ENCODE assay signal across 1 cellular context in genomic region chr15:79853492-79854328, GRCh38.
A peak's percentile ranks its signal among the peaks of the same experiment; 100 is the strongest.
TF ChIP-seq lines count a peak whose summit lies in the region.

No MANE protein-coding gene starts in this region.

TF ChIP-seq in K562, 482 proteins besides CTCF, POLR2A, EP300 and RAD21 (continued from another document and continues in another):
- TF ChIP-seq PRDM10 (IDR thresholded peaks at IDR 0.05; ENCODE audit: partially characterized antibody) (peak; percentile 75), TAL1 (IDR thresholded peaks at IDR 0.05) (0 out of 2 replicates have a peak, but pooled peaks have one; percentile 28), CREM (IDR thresholded peaks at IDR 0.05; ENCODE audit: low read depth) (peak; percentile 57; the same call in 1 of the 2 replicates), NRF1 (conservative IDR thresholded peaks at IDR 0.05 in 1 of 2, IDR thresholded peaks at IDR 0.05 in 1 of 2) (peak; percentile 15 to 33; a peak in 1 of 4 replicates), L3MBTL2 (IDR thresholded peaks at IDR 0.05) (peak; percentile 54; the same call in 1 of the 2 replicates), ZNF644 (tag; IDR thresholded peaks at IDR 0.05; ENCODE audit: low read depth) (no peak), ZNF3 (CRISPR knock-in tag; IDR thresholded peaks at IDR 0.05) (no peak), NCOR1 (IDR thresholded peaks at IDR 0.05) (peak; percentile 20; the same call in 1 of the 2 replicates), FOXA3 (CRISPR knock-in tag; conservative IDR thresholded peaks at IDR 0.05 in 1 of 2, IDR thresholded peaks at IDR 0.05 in 1 of 2) (peak in 1 of 2 experiments; percentile 8; a peak in 1 of 4 replicates), SOX6 (IDR thresholded peaks at IDR 0.05) (peak; percentile 57), RCOR1 (IDR thresholded peaks at IDR 0.05; ENCODE audit: borderline replicate concordance in 1 of 2, low read depth in 2 of 2, low read length in 2 of 2) (peak in 1 of 2 experiments; percentile 78; a peak in 2 of 4 replicates), BHLHE40 (IDR thresholded peaks at IDR 0.05; ENCODE audit: low read length) (peak; percentile 66), MYC (IDR thresholded peaks at IDR 0.05; ENCODE audit: low read depth, low read length) (peak; percentile 96), MYC (CRISPR knock-in tag; IDR thresholded peaks at IDR 0.05; ENCODE audit: borderline replicate concordance, low read depth) (no peak), CEBPB (tag; IDR thresholded peaks at IDR 0.05) (0 out of 2 replicates have a peak, but pooled peaks have one; percentile 19), MAFK (IDR thresholded peaks at IDR 0.05; ENCODE audit: low read length) (peak; percentile 37; the same call in 1 of the 2 replicates), MNT (conservative IDR thresholded peaks at IDR 0.05) (peak; percentile 71 to 80), CREB1 (IDR thresholded peaks at IDR 0.05) (no peak), CREB1 (CRISPR knock-in tag; IDR thresholded peaks at IDR 0.05) (0 out of 2 replicates have a peak, but pooled peaks have one; percentile 39), ARID3A (IDR thresholded peaks at IDR 0.05; ENCODE audit: borderline replicate concordance, low read depth, low read length) (peak; percentile 90), JUND (IDR thresholded peaks at IDR 0.05; ENCODE audit: borderline replicate concordance, low read depth, low read length) (peak; percentile 68), JUND (tag; IDR thresholded peaks at IDR 0.05; ENCODE audit: borderline replicate concordance, low read depth, low read length) (no peak; the same call in 2 of the 3 replicates), ARID4B (CRISPR knock-in tag; IDR thresholded peaks at IDR 0.05) (no peak), FOSL1 (tag; conservative IDR thresholded peaks at IDR 0.05) (peak; percentile 62), SMC3 (conservative IDR thresholded peaks at IDR 0.05; ENCODE audit: insufficient read depth, low read depth, low read length) (peak; percentile 86), ARID1B (IDR thresholded peaks at IDR 0.05) (peak; percentile 61; the same call in 1 of the 2 replicates), RB1 (IDR thresholded peaks at IDR 0.05; ENCODE audit: low read depth) (peak; percentile 47; the same call in 1 of the 2 replicates), LCOR (CRISPR knock-in tag; IDR thresholded peaks at IDR 0.05) (peak; percentile 84; the same call in 1 of the 2 replicates), ZNF184 (CRISPR knock-in tag; IDR thresholded peaks at IDR 0.05) (no peak), CTBP1 (IDR thresholded peaks at IDR 0.05; ENCODE audit: borderline replicate concordance) (peak; percentile 31; the same call in 1 of the 2 replicates), SMARCC2 (IDR thresholded peaks at IDR 0.05; ENCODE audit: low read depth) (0 out of 2 replicates have a peak, but pooled peaks have one; percentile 47), GATA2 (CRISPR knock-in tag; IDR thresholded peaks at IDR 0.05) (no peak), JUNB (CRISPR knock-in tag; conservative IDR thresholded peaks at IDR 0.05) (no peak), SMARCA4 (IDR thresholded peaks at IDR 0.05) (peak; percentile 52; the same call in 1 of the 2 replicates), TEAD4 (IDR thresholded peaks at IDR 0.05; ENCODE audit: low read length) (peak; percentile 65), TEAD4 (CRISPR knock-in tag; IDR thresholded peaks at IDR 0.05; ENCODE audit: borderline replicate concordance) (no peak), TBL1XR1 (IDR thresholded peaks at IDR 0.05; ENCODE audit: low read length in 2 of 2) (0 out of 4 replicates have a peak, but pooled peaks of 1 of the 2 experiments have one; percentile 32), ATF4 (CRISPR knock-in tag; IDR thresholded peaks at IDR 0.05) (no peak), EP400 (IDR thresholded peaks at IDR 0.05) (peak; percentile 60), CEBPG (CRISPR knock-in tag; IDR thresholded peaks at IDR 0.05) (no peak), CEBPG (tag; conservative IDR thresholded peaks at IDR 0.05 in 1 of 2, IDR thresholded peaks at IDR 0.05 in 1 of 2) (peak in 1 of 2 experiments; percentile 70; a peak in 2 of 4 replicates), ATF3 (IDR thresholded peaks at IDR 0.05) (peak; percentile 51; the same call in 1 of the 2 replicates), ATF3 (CRISPR knock-in tag; conservative IDR thresholded peaks at IDR 0.05) (no peak), KDM2B (CRISPR knock-in tag; IDR thresholded peaks at IDR 0.05) (no peak), TFAP4 (CRISPR knock-in tag; IDR thresholded peaks at IDR 0.05; ENCODE audit: borderline replicate concordance) (peak; percentile 57; the same call in 1 of the 2 replicates), ZNF584 (CRISPR knock-in tag; IDR thresholded peaks at IDR 0.05; ENCODE audit: low read depth) (no peak), CBFA2T3 (IDR thresholded peaks at IDR 0.05) (peak; percentile 70), DPF2 (IDR thresholded peaks at IDR 0.05) (peak; percentile 75), FOXO4 (CRISPR knock-in tag; IDR thresholded peaks at IDR 0.05) (no peak), POLR2AphosphoS2 (IDR thresholded peaks at IDR 0.05; ENCODE audit: low read length) (no peak), ZNF778 (CRISPR knock-in tag; IDR thresholded peaks at IDR 0.05) (no peak), MEIS2 (IDR thresholded peaks at IDR 0.05; ENCODE audit: partially characterized antibody) (peak; percentile 32)
